ENCODE assay signal across 10 cellular contexts in the genomic region with DNA sequence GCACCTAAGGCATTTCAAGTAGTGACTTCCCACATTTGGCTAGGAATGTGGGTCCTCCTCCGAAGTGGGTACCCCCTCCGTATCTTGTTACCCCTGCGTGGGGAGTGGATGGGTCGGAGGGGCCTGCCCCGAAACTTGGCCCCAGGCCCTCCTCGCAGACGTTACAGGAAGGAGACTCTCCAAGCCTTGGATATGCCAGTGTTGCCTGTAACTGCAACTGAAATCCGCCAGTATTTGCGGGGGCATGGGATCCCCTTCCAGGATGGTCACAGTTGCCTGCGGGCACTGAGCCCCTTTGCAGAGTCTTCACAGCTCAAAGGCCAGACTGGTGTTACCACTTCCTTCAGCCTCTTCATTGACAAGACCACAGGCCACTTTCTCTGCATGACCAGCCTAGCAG. TPM values are rescaled to one million over a fixed set of nuclear protein-coding genes. Genes with fewer than 3 reads are reported as not detected.
DNase-seq lines count a peak whose midpoint lies in the region; ATAC-seq, FAIRE-seq and TF ChIP-seq lines count a peak whose summit lies in the region.
"Had no signal": no experiment of that assay in that cellular context is flagged by ENCODE, and none has a peak within 500 bp of the region (broad histone marks: within the 10 kb centered on the region; RNA-seq: fewer than 3 reads in every experiment).

No MANE protein-coding gene starts in this region.

- no peak overlapping the region for H2BK12ac ChIP-seq in H1 (ENCODE audit: low read depth, low read length)

- no peaks in the 10 kb centered on the region for H3K27me3 ChIP-seq in CD4-positive, alpha-beta T cell (ENCODE audit: control insufficient read depth, insufficient read depth, low read length)
- H3K27me3 ChIP-seq in NT2/D1 (ENCODE audit: insufficient read depth, insufficient read length): no peaks in the 10 kb centered on the region
- no peaks in the 10 kb centered on the region for H3K27me3 ChIP-seq in H1 (replicated peaks in 1 of 4; ENCODE audit: control insufficient read depth in 3 of 4, extremely low read depth in 1 of 4, insufficient read depth in 3 of 4, low read length in 3 of 4)
- H3K27me3 ChIP-seq in neuron (ENCODE audit: insufficient read depth, low read length): no peaks in the 10 kb centered on the region

- TF ChIP-seq CTCF in CD4-positive, alpha-beta T cell (IDR thresholded peaks at IDR 0.05): no peak
- TF ChIP-seq CTCF in H1 (IDR thresholded peaks at IDR 0.05; ENCODE audit: control extremely low read depth in 1 of 3, insufficient read depth in 1 of 3, low read depth in 1 of 3, low read length in 3 of 3): no peak

- no peak overlapping the region for H2BK15ac ChIP-seq in H1 (ENCODE audit: low read length)

- H3K18ac ChIP-seq in H1 (ENCODE audit: extremely low read depth, low read length): no peak overlapping the region

- FAIRE-seq in H1 (lab: Jason Lieb, UNC): no peak

- H4K91ac ChIP-seq in H1 (replicated peaks; ENCODE audit: insufficient read length, low read length): no peak overlapping the region

- no peaks in the 10 kb centered on the region for H3K9me3 Mint-ChIP-seq in CD4-positive, alpha-beta T cell

- no peak overlapping the region for H2BK120ac ChIP-seq in H1 (replicated peaks; ENCODE audit: low read depth, low read length)

- H3K14ac ChIP-seq in H1 (ENCODE audit: insufficient read length): no peak overlapping the region

- H3K4me2 ChIP-seq in H1 (ENCODE audit: insufficient read depth in 1 of 2, low read depth in 2 of 2, low read length in 2 of 2): peak overlapping the region; percentile 85 to 98

- H3K4me1 ChIP-seq in NT2/D1 (ENCODE audit: insufficient read depth, insufficient read length): peaks cover 6% of the 10 kb centered on the region
- H3K4me1 ChIP-seq in H1 (replicated peaks in 1 of 4; ENCODE audit: control insufficient read depth in 3 of 4, insufficient read depth in 4 of 4, low read length in 3 of 4): peaks cover 0 to 12% (median 5%) of the 10 kb centered on the region in 4 experiments; a peak in 4 of 7 replicates
- peaks cover 17% of the 10 kb centered on the region for H3K4me1 ChIP-seq in neuron (ENCODE audit: insufficient read depth, low read length)

- H4K5ac ChIP-seq in H1 (ENCODE audit: insufficient read length, low read depth, low read length): no peak overlapping the region

- peaks cover 64% of the 10 kb centered on the region for H3K36me3 Mint-ChIP-seq in CD4-positive, alpha-beta T cell (ENCODE audit: low read depth)

- peak overlapping the region; percentile 75; the same call in 1 of the 2 replicates for H4K8ac ChIP-seq in H1 (ENCODE audit: extremely low read depth, insufficient read depth, low read length)

- no peak for TF ChIP-seq POLR2A in H1 (IDR thresholded peaks at IDR 0.05; ENCODE audit: control extremely low read depth in 1 of 2, low read depth in 2 of 2, low read length in 2 of 2)
- TF ChIP-seq POLR2A in erythroblast (IDR thresholded peaks at IDR 0.05; ENCODE audit: low read length): no peak

- H3K56ac ChIP-seq in H1 (replicated peaks; ENCODE audit: insufficient read length, low read depth, low read length): no peak overlapping the region

- no peaks in the 10 kb centered on the region for H3K9me3 ChIP-seq in CD4-positive, alpha-beta T cell (ENCODE audit: control insufficient read depth, low read length)
- H3K9me3 ChIP-seq in NT2/D1 (ENCODE audit: insufficient read depth, low read length) (no peaks in the 10 kb centered on the region), H1 (ENCODE audit: insufficient read depth in 2 of 2, low read depth in 1 of 2, low read length in 1 of 2) (no peaks in the 10 kb centered on the region), neuron (ENCODE audit: low read length) (no peaks in the 10 kb centered on the region)

- H3K36me3 ChIP-seq in NT2/D1 (ENCODE audit: insufficient read depth, insufficient read length, low read length): peaks cover 61% of the 10 kb centered on the region
- peaks cover 15 to 40% (median 29%) of the 10 kb centered on the region in 4 experiments for H3K36me3 ChIP-seq in H1 (ENCODE audit: control insufficient read depth in 2 of 4, insufficient read depth in 4 of 4, low read length in 3 of 4)
- peaks cover 42% of the 10 kb centered on the region for H3K36me3 ChIP-seq in neuron (ENCODE audit: insufficient read depth, low read length)

- peak overlapping the region; percentile 86; the same call in 1 of the 2 replicates for H2AK5ac ChIP-seq in H1 (ENCODE audit: low read depth, low read length)

- H2BK5ac ChIP-seq in H1 (ENCODE audit: low read depth, low read length): no peak overlapping the region; the same call in 1 of the 2 replicates

- POLR2A ChIA-PET in CD4-positive, alpha-beta T cell (lab: Charles Lee): interaction anchor here (1.0 to 4.7 kb wide), 3 partner anchors 10 to 55 kb away, joined by 3 to 34 read pairs (median 3); a partner anchor contains a TSS
- POLR2A ChIA-PET in H1 (lab: Charles Lee; ENCODE audit: partially characterized antibody): interaction anchor here (0.7 to 6.8 kb wide), 8 partner anchors 10 to 30 kb away, joined by 3 to 38 read pairs (median 4); a partner anchor contains a TSS

- peak overlapping the region; percentile 97 for H3K4me3 ChIP-seq in NT2/D1 (ENCODE audit: insufficient read length, low read depth)
- peak overlapping the region; percentile 68 to 92 (median 80) for H3K4me3 ChIP-seq in H1 (ENCODE audit: extremely low read depth in 1 of 4, insufficient read depth in 2 of 4, low read depth in 3 of 4, low read length in 4 of 4)
- peak overlapping the region; percentile 86 for H3K4me3 ChIP-seq in neuron (ENCODE audit: low read length)

- CTCF ChIA-PET in CD4-positive, alpha-beta T cell (lab: Charles Lee): interaction anchor here (1.6 to 2.9 kb wide), 2 partner anchors 9 to 11 kb away, joined by 7 to 9 read pairs; a partner anchor contains a TSS
- CTCF ChIA-PET in H1 (lab: Charles Lee; ENCODE audit: partially characterized antibody): interaction anchor here (0.6 to 26.8 kb wide), 7 partner anchors 9 to 90 kb away, joined by 3 to 464 read pairs (median 10); a partner anchor contains a TSS

- H3K23me2 ChIP-seq in H1 (ENCODE audit: low read depth, low read length): peaks cover 9% of the 10 kb centered on the region; the same call in 1 of the 2 replicates

- no peak overlapping the region for H2BK20ac ChIP-seq in H1 (ENCODE audit: low read length)

- WGBS in H1 (ENCODE audit: extremely low coverage in 1 of 2, insufficient coverage in 1 of 2, insufficient read length in 1 of 2, insufficient replicate concordance in 2 of 2, low coverage in 1 of 2, low lambda C conversion rate in 2 of 2, missing lambda C conversion rate in 1 of 2), 2 experiments: 69% methylated on average over 10 of the region's 10 CpGs; no CpG with 5 or more reads in 1 of the 2 experiments

- H3K27ac ChIP-seq in CD4-positive, alpha-beta T cell (ENCODE audit: low read depth, low read length): no peak overlapping the region
- H3K27ac ChIP-seq in H1 (ENCODE audit: low read depth, low read length): peak overlapping the region; percentile 37

- peak overlapping the region; percentile 97 for H3K4me3 Mint-ChIP-seq in CD4-positive, alpha-beta T cell

- peaks cover 26% of the 10 kb centered on the region for H3K4me1 Mint-ChIP-seq in CD4-positive, alpha-beta T cell (ENCODE audit: low read depth)

- H3K27me3 Mint-ChIP-seq in CD4-positive, alpha-beta T cell: no peaks in the 10 kb centered on the region

- no peak for DNase-seq in CD4-positive, alpha-beta T cell
- no peak for DNase-seq in NT2/D1 (ENCODE audit: low read depth, low spot score)
- DNase-seq in H1 (ENCODE audit: low read depth in 1 of 2, low spot score in 2 of 2): no peak
- no peak for DNase-seq in medulla oblongata (ENCODE audit: extremely low spot score)
- DNase-seq in NCI-H1417 (lab: John Stamatoyannopoulos, UW): no peak
- DNase-seq in DMS114 treated with DMSO at 0.1 percent for 48 hours (lab: John Stamatoyannopoulos, UW; ENCODE audit: unreplicated experiment): no peak
- no peak for DNase-seq in erythroblast (lab: John Stamatoyannopoulos, UW)
- DNase-seq: NCI-H1105 treated with DMSO at 0.1 percent for 48 hours; stimulated activated CD4-positive, alpha-beta T cell treated with anti-CD3 and anti-CD28 coated beads, Interleukin-15, amount 100 ng/mL, for 24 hours had no signal

- intact Hi-C loops in CD4-positive, alpha-beta T cell (cut with DNase I, micrococcal nuclease): loop anchor here in 1 of 2 experiments (5.0 kb wide), 1 partner anchor 451 kb away; a partner anchor contains a TSS

- peak overlapping the region; percentile 86 for H3K27ac Mint-ChIP-seq in CD4-positive, alpha-beta T cell

- no peak for TF ChIP-seq RAD21 in H1 (IDR thresholded peaks at IDR 0.05 in 1 of 2, conservative IDR thresholded peaks at IDR 0.05 in 1 of 2; ENCODE audit: low read depth in 2 of 2, low read length in 2 of 2)

- peaks cover 17 to 51% of the 10 kb centered on the region in 2 experiments for H3K79me2 ChIP-seq in H1 (ENCODE audit: control insufficient read depth in 1 of 2, insufficient read depth in 2 of 2, low read length in 2 of 2)

- no peak overlapping the region for H3K23ac ChIP-seq in H1 (ENCODE audit: insufficient read length)

- H4K20me1 ChIP-seq in H1 (replicated peaks in 1 of 2; ENCODE audit: control insufficient read depth in 1 of 2, insufficient read depth in 2 of 2, low read length in 2 of 2): peaks cover 7 to 18% of the 10 kb centered on the region in 2 experiments

- H3K79me1 ChIP-seq in H1 (ENCODE audit: low read depth, low read length): peaks cover 15% of the 10 kb centered on the region

- no peak for ATAC-seq in CD4-positive, alpha-beta T cell (ENCODE audit: poor library complexity)

- peak overlapping the region; percentile 98 for H3K9ac ChIP-seq in NT2/D1 (ENCODE audit: insufficient read length, low read depth)
- peak overlapping the region in 3 of 4 experiments; percentile 80 to 84 (median 83); a peak in 6 of 7 replicates for H3K9ac ChIP-seq in H1 (replicated peaks in 1 of 4; ENCODE audit: extremely low read depth in 1 of 4, low read depth in 3 of 4, low read length in 3 of 4)

- H2AFZ ChIP-seq in H1 (ENCODE audit: low read length) (no peak overlapping the region), neuron (ENCODE audit: low read depth, low read length) (no peak overlapping the region)

- H3K4ac ChIP-seq in H1 (replicated peaks; ENCODE audit: insufficient read length, low read depth, low read length): peak overlapping the region; percentile 58

- no peak for TF ChIP-seq EP300 in H1 (IDR thresholded peaks at IDR 0.05; ENCODE audit: borderline replicate concordance in 1 of 2, low read depth in 2 of 2, low read length in 2 of 2)

RNA-seq across cellular contexts. Expression of a gene that starts 0.8 kb away (rescaled TPM):
- 1 to 10 TPM; 2.7 to 2.8 TPM for total RNA-seq in CD4-positive, alpha-beta T cell
- total RNA-seq in H1 (2021; fragmentation: NEBNext Ultra II Directional; extraction: Animal tissue kit (Norgen Biotek cat#: 25700)): 32.5 and 34.9 TPM in 2 replicates
- 15.4 TPM in 2 replicates for polyA plus RNA-seq in H1 (2011; rRNA removed)
- 18.2 TPM for polyA plus RNA-seq in H1 (2011; cell fraction: cytosol; rRNA removed)
- 18.3 TPM for polyA plus RNA-seq in H1 (2011; cell fraction: nucleus; rRNA removed)
- 27.7 to 35.2 TPM (median 32.6 TPM) in 4 replicates for polyA plus RNA-seq in H1 (2012, experiment 1 of 2)
- 9.5 TPM for polyA plus RNA-seq in H1 (2012, experiment 2 of 2)
- 17.1 TPM for polyA plus RNA-seq in H1 (2013, experiment 1 of 2)
- 16.0 TPM for polyA plus RNA-seq in H1 (2013, experiment 2 of 2)
- polyA minus RNA-seq in H1 (2011; rRNA and poly(A)+ RNA removed): 29.8 and 30.7 TPM in 2 replicates
- 8.3 TPM for polyA minus RNA-seq in H1 (2011; cell fraction: cytosol; rRNA and poly(A)+ RNA removed)
- polyA minus RNA-seq in H1 (2011; cell fraction: nucleus; rRNA and poly(A)+ RNA removed): 17.7 TPM

RNA-seq across cellular contexts. Expression of a gene that starts 0.9 kb away (rescaled TPM):
- 10 to 100 TPM; 28.5 to 31.0 TPM for total RNA-seq in CD4-positive, alpha-beta T cell
- 74.1 and 80.9 TPM in 2 replicates for total RNA-seq in H1 (2021; fragmentation: NEBNext Ultra II Directional; extraction: Animal tissue kit (Norgen Biotek cat#: 25700))
- polyA plus RNA-seq in H1 (2011; rRNA removed): 149 and 171 TPM in 2 replicates
- polyA plus RNA-seq in H1 (2011; cell fraction: cytosol; rRNA removed): 140 TPM
- polyA plus RNA-seq in H1 (2011; cell fraction: nucleus; rRNA removed): 169 TPM
- 72.3 to 110 TPM (median 101 TPM) in 4 replicates for polyA plus RNA-seq in H1 (2012, experiment 1 of 2)
- polyA plus RNA-seq in H1 (2012, experiment 2 of 2): 122 TPM
- 93.1 TPM for polyA plus RNA-seq in H1 (2013, experiment 1 of 2)
- 84.8 TPM for polyA plus RNA-seq in H1 (2013, experiment 2 of 2)
- 29.0 and 35.6 TPM in 2 replicates for polyA minus RNA-seq in H1 (2011; rRNA and poly(A)+ RNA removed)
- 49.4 TPM for polyA minus RNA-seq in H1 (2011; cell fraction: cytosol; rRNA and poly(A)+ RNA removed)
- polyA minus RNA-seq in H1 (2011; cell fraction: nucleus; rRNA and poly(A)+ RNA removed): 46.7 TPM

RNA-seq across cellular contexts. Expression of a gene that starts 11.4 kb away (rescaled TPM):
- total RNA-seq in CD4-positive, alpha-beta T cell: 1 to 10 TPM; 9.0 to 9.6 TPM
- 75.7 and 79.3 TPM in 2 replicates for total RNA-seq in H1 (2021; fragmentation: NEBNext Ultra II Directional; extraction: Animal tissue kit (Norgen Biotek cat#: 25700))
- 99.5 and 161 TPM in 2 replicates for polyA plus RNA-seq in H1 (2011; rRNA removed)
- 84.1 TPM for polyA plus RNA-seq in H1 (2011; cell fraction: cytosol; rRNA removed)
- polyA plus RNA-seq in H1 (2011; cell fraction: nucleus; rRNA removed): 198 TPM
- 34.9 to 80.3 TPM (median 70.1 TPM) in 4 replicates for polyA plus RNA-seq in H1 (2012, experiment 1 of 2)
- 71.2 TPM for polyA plus RNA-seq in H1 (2012, experiment 2 of 2)
- polyA plus RNA-seq in H1 (2013, experiment 1 of 2): 61.8 TPM
- 57.5 TPM for polyA plus RNA-seq in H1 (2013, experiment 2 of 2)
- 25.8 and 26.7 TPM in 2 replicates for polyA minus RNA-seq in H1 (2011; rRNA and poly(A)+ RNA removed)
- 45.7 TPM for polyA minus RNA-seq in H1 (2011; cell fraction: cytosol; rRNA and poly(A)+ RNA removed)
- 51.4 TPM for polyA minus RNA-seq in H1 (2011; cell fraction: nucleus; rRNA and poly(A)+ RNA removed)

RNA-seq across cellular contexts. Expression of a gene that starts 18.9 kb away (rescaled TPM):
- 1 to 10 TPM; 1.1 to 1.6 TPM for total RNA-seq in CD4-positive, alpha-beta T cell
- total RNA-seq in H1 (2021; fragmentation: NEBNext Ultra II Directional; extraction: Animal tissue kit (Norgen Biotek cat#: 25700)): 7.1 and 7.6 TPM in 2 replicates
- 18.2 and 20.3 TPM in 2 replicates for polyA plus RNA-seq in H1 (2011; rRNA removed)
- polyA plus RNA-seq in H1 (2011; cell fraction: cytosol; rRNA removed): 8.5 TPM
- polyA plus RNA-seq in H1 (2011; cell fraction: nucleus; rRNA removed): 28.3 TPM
- 11.4 to 18.5 TPM (median 14.5 TPM) in 4 replicates for polyA plus RNA-seq in H1 (2012, experiment 1 of 2)
- 15.5 TPM for polyA plus RNA-seq in H1 (2012, experiment 2 of 2)
- polyA plus RNA-seq in H1 (2013, experiment 1 of 2): 14.4 TPM
- 14.8 TPM for polyA plus RNA-seq in H1 (2013, experiment 2 of 2)
- 11.7 and 17.1 TPM in 2 replicates for polyA minus RNA-seq in H1 (2011; rRNA and poly(A)+ RNA removed)
- polyA minus RNA-seq in H1 (2011; cell fraction: cytosol; rRNA and poly(A)+ RNA removed): 7.2 TPM
- polyA minus RNA-seq in H1 (2011; cell fraction: nucleus; rRNA and poly(A)+ RNA removed): 9.2 TPM

RNA-seq across cellular contexts. Expression of a gene that starts 42.8 kb away (rescaled TPM):
- total RNA-seq in CD4-positive, alpha-beta T cell: 1 to 10 TPM; 1.7 to 3.1 TPM
- 0.88 and 1.1 TPM in 2 replicates for total RNA-seq in H1 (2021; fragmentation: NEBNext Ultra II Directional; extraction: Animal tissue kit (Norgen Biotek cat#: 25700))
- 1.6 and 1.7 TPM in 2 replicates for polyA plus RNA-seq in H1 (2011; rRNA removed)
- 2.2 TPM for polyA plus RNA-seq in H1 (2011; cell fraction: cytosol; rRNA removed)
- 7.2 TPM for polyA plus RNA-seq in H1 (2011; cell fraction: nucleus; rRNA removed)
- polyA plus RNA-seq in H1 (2012, experiment 1 of 2): 1.2 to 2.1 TPM (median 1.6 TPM) in 4 replicates
- polyA plus RNA-seq in H1 (2012, experiment 2 of 2): 1.0 TPM
- 0.97 TPM for polyA plus RNA-seq in H1 (2013, experiment 1 of 2)
- 0.72 TPM for polyA plus RNA-seq in H1 (2013, experiment 2 of 2)
- 0.85 and 1.5 TPM in 2 replicates for polyA minus RNA-seq in H1 (2011; rRNA and poly(A)+ RNA removed)
- polyA minus RNA-seq in H1 (2011; cell fraction: cytosol; rRNA and poly(A)+ RNA removed): 2.6 TPM
- polyA minus RNA-seq in H1 (2011; cell fraction: nucleus; rRNA and poly(A)+ RNA removed): 3.9 TPM
